Comparison of ENCODE assay signal across 31 cellular contexts in genomic region chr18:8995096-8995495, GRCh38.
"Had no signal": no experiment of that assay in that cellular context is flagged by ENCODE, and none has a peak within 500 bp of the region (broad histone marks: within the 10 kb centered on the region; RNA-seq: fewer than 3 reads in every experiment).

No MANE protein-coding gene starts in this region.

- FAIRE-seq: endometrium, endothelial cell of umbilical vein had no signal

- H3K4me3 ChIP-seq: ascending aorta, breast epithelium, cardiac muscle cell, colonic mucosa, esophagus squamous epithelium, gastroesophageal sphincter, heart right ventricle had no signal

- ATAC-seq: activated CD4-positive, alpha-beta T cell treated with anti-CD3 and anti-CD28 coated beads for 36 hours; activated CD8-positive, alpha-beta memory T cell treated with anti-CD3 and anti-CD28 coated beads, Interleukin-2, amount 10 ng/mL, durations not matched to agents 7 days and 5 days; activated CD8-positive, alpha-beta T cell treated with anti-CD3 and anti-CD28 coated beads, Interleukin-2, amount 10 ng/mL, durations not matched to agents 7 days and 5 days; activated naive CD4-positive, alpha-beta T cell treated with anti-CD3 and anti-CD28 coated beads, Interleukin-2, amount 50 U/mL, for 72 hours; activated T-cell treated with anti-CD3 and anti-CD28 coated beads, Interleukin-2, amount 50 U/mL, for 72 hours; gastroesophageal sphincter; heart right ventricle had no signal

- H3K4me1 ChIP-seq: breast epithelium, colonic mucosa, gastroesophageal sphincter had no signal

- H3K27me3 ChIP-seq: ascending aorta, breast epithelium, cardiac muscle cell, colonic mucosa, esophagus squamous epithelium, gastroesophageal sphincter had no signal

- H3K36me3 ChIP-seq: ascending aorta, breast epithelium, cardiac muscle cell, colonic mucosa, esophagus squamous epithelium, gastroesophageal sphincter, heart right ventricle had no signal

- H3K27ac ChIP-seq: ascending aorta, breast epithelium, cardiac muscle cell, colonic mucosa, epithelial cell of prostate, esophagus squamous epithelium, gastroesophageal sphincter, heart right ventricle had no signal

- H3K9me3 ChIP-seq: ascending aorta, breast epithelium, colonic mucosa had no signal

- DNase-seq: activated CD4-positive, alpha-beta memory T cell treated with anti-CD3 and anti-CD28 coated beads for 36 hours; activated CD4-positive, alpha-beta T cell treated with anti-CD3 and anti-CD28 coated beads for 36 hours; activated CD4-positive, alpha-beta T cell treated with anti-CD3 and anti-CD28 coated beads, Interleukin-2, amount 10 ng/mL, durations not matched to agents 24 days and 14 days; activated CD4-positive, CD25-positive, alpha-beta regulatory T cell; activated CD4-positive, CD25-positive, alpha-beta regulatory T cell treated with anti-CD3 and anti-CD28 coated beads, Interleukin-2, amount 50 U/mL, for 72 hours; activated CD8-positive, alpha-beta memory T cell treated with anti-CD3 and anti-CD28 coated beads, Interleukin-2, amount 10 ng/mL, durations not matched to agents 7 days and 5 days; activated CD8-positive, alpha-beta memory T cell treated with anti-CD3 and anti-CD28 coated beads, Interleukin-2, amount 50 U/mL, for 48 hours; activated CD8-positive, alpha-beta T cell treated with anti-CD3 and anti-CD28 coated beads, Interleukin-2, amount 10 ng/mL, durations not matched to agents 7 days and 5 days; activated gamma-delta T cell; activated naive CD4-positive, alpha-beta T cell; activated naive CD4-positive, alpha-beta T cell treated with anti-CD3 and anti-CD28 coated beads, Interleukin-2, amount 10 ng/mL, durations not matched to agents 7 days and 5 days; activated naive CD8-positive, alpha-beta T cell treated with anti-CD3 and anti-CD28 coated beads, Interleukin-2, amount 10 ng/mL, durations not matched to agents 7 days and 5 days; activated T-cell treated with anti-CD3 and anti-CD28 coated beads for 4 hours; activated T-cell treated with anti-CD3 and anti-CD28 coated beads, Interleukin-2, amount 50 U/mL, for 24 hours; activated T-cell treated with anti-CD3 and anti-CD28 coated beads, Interleukin-2, amount 50 U/mL, for 72 hours; central memory CD4-positive, alpha-beta T cell; cerebellar nuclear complex; colonic mucosa; effector CD8-positive, alpha-beta T cell; esophagus squamous epithelium; foreskin melanocyte; heart right ventricle; T-helper 2 cell had no signal
